ENCODE assay signal across 9 cellular contexts in genomic region chrX:427812-428725, GRCh38. TPM values are rescaled to one million over a fixed set of nuclear protein-coding genes. Genes with fewer than 3 reads are reported as not detected.
DNase-seq lines count a peak whose midpoint lies in the region; ATAC-seq and TF ChIP-seq lines count a peak whose summit lies in the region.
"Had no signal": no experiment of that assay in that cellular context is flagged by ENCODE, and none has a peak within 500 bp of the region (broad histone marks: within the 10 kb centered on the region; RNA-seq: fewer than 3 reads in every experiment).

No MANE protein-coding gene starts in this region.

- H3K79me2 ChIP-seq in osteoblast (ENCODE audit: insufficient read depth, low read length): no peaks in the 10 kb centered on the region

- H3K27ac ChIP-seq in osteoblast (ENCODE audit: low read depth, low read length): no peak overlapping the region
- H3K27ac ChIP-seq: body of pancreas had no signal

- H3K9me3 ChIP-seq in osteoblast (ENCODE audit: low read depth, low read length): no peaks in the 10 kb centered on the region
- H3K9me3 ChIP-seq: body of pancreas had no signal

- H3K4me2 ChIP-seq in osteoblast (ENCODE audit: insufficient read depth, low read length): peak overlapping the region; percentile 62

- no peaks in the 10 kb centered on the region for H4K20me1 ChIP-seq in osteoblast (ENCODE audit: insufficient read depth, low read length)

- peak overlapping the region; percentile 77 for H2AFZ ChIP-seq in osteoblast (ENCODE audit: low read length)

- peak; percentile 27 for TF ChIP-seq CTCF in osteoblast (IDR thresholded peaks at IDR 0.05; ENCODE audit: extremely low read depth, low read depth, low read length)

- H3K4me1 ChIP-seq in osteoblast (ENCODE audit: insufficient read depth, low read length): no peaks in the 10 kb centered on the region
- H3K4me1 ChIP-seq: body of pancreas had no signal

- H3K4me3 ChIP-seq in osteoblast (ENCODE audit: insufficient read depth, low read length): peak overlapping the region; percentile 61
- H3K4me3 ChIP-seq: body of pancreas had no signal

- H3K27me3 ChIP-seq in osteoblast (ENCODE audit: insufficient read depth, low read length): no peaks in the 10 kb centered on the region
- H3K27me3 ChIP-seq: body of pancreas had no signal

- no peaks in the 10 kb centered on the region for H3K36me3 ChIP-seq in osteoblast (ENCODE audit: insufficient read depth, low read length)

- peak; percentile 2 for DNase-seq in COLO668 (lab: John Stamatoyannopoulos, UW; ENCODE audit: unreplicated experiment)
- peak; percentile 6 to 14 for DNase-seq in Kasumi-1 (lab: John Stamatoyannopoulos, UW)
- peak; percentile 6 for DNase-seq in cerebellar cortex (ENCODE audit: low spot score)
- peak; percentile 91 for DNase-seq in osteoblast (ENCODE audit: insufficient read length, low spot score, missing footprints)
- no peak for DNase-seq in SK-N-DZ (ENCODE audit: low spot score)
- no peak for DNase-seq in middle frontal gyrus (ENCODE audit: extremely low spot score, low spot score)
- DNase-seq in DMS79 treated with DMSO at 0.1 percent for 48 hours (lab: John Stamatoyannopoulos, UW): no peak
- DNase-seq: body of pancreas had no signal

- ATAC-seq in GM21423 (IDR thresholded peaks at IDR 0.05; ENCODE audit: unreplicated experiment): no peak
- ATAC-seq: body of pancreas had no signal

RNA-seq across cellular contexts. Expression of gene PPP2R3B, which starts 41.4 kb away (rescaled TPM):
- 10.3 and 13.4 TPM in 2 replicates for total RNA-seq in osteoblast
- polyA plus RNA-seq in SK-N-DZ (2014; cell fraction: cytosol; rRNA removed): 32.1 and 33.6 TPM in 2 replicates
- polyA plus RNA-seq in SK-N-DZ (2014; cell fraction: nucleus; rRNA removed): 114 and 144 TPM in 2 replicates

Comparison
In these comparisons a context has a peak if more than half of its experiments do, and no peak if none do; other contexts are left out.
1. DNase-seq: peak in COLO668 (single experiment), Kasumi-1 (2 of 2), cerebellar cortex (single experiment) and osteoblast (single experiment); none in SK-N-DZ (single experiment), middle frontal gyrus (single experiment) and DMS79 treated with DMSO at 0.1 percent for 48 hours (single experiment).